Comparison of ENCODE assay signal across 8 cellular contexts in the genomic region with DNA sequence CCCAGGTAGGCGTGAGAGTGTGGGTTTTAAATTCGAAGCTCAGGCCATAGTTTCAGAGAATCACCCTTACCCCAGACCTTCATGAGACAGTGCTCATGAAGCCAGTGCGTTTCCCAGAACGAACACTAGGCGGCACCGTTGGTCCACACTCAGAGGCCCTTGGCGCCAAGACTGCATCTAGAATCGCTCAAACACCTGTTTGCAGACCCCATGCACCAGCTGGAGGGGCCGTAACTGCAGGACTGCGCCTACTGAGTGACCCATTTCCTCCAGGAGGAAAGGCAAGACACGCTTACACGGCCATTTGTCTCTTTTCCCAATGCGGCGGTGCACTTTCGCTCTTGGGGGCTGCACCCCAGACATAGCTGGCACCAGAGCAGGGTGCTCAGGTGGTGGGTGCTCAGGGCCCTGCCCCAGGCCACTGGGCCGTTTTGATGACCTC. TPM values are rescaled to one million over a fixed set of nuclear protein-coding genes. Genes with fewer than 3 reads are reported as not detected.
A peak's percentile ranks its signal among the peaks of the same experiment; 100 is the strongest.
DNase-seq lines count a peak whose midpoint lies in the region; ATAC-seq and TF ChIP-seq lines count a peak whose summit lies in the region.

No MANE protein-coding gene starts in this region.

- no peaks in the 10 kb centered on the region for H3K9me3 ChIP-seq in breast epithelium

- no peaks in the 10 kb centered on the region for H3K4me1 ChIP-seq in breast epithelium

- TF ChIP-seq POLR2A in breast epithelium (IDR thresholded peaks at IDR 0.05): no peak

- H3K36me3 ChIP-seq in breast epithelium: no peaks in the 10 kb centered on the region

- TF ChIP-seq CTCF in GM10266 (IDR thresholded peaks at IDR 0.05; ENCODE audit: control insufficient read depth, insufficient read depth, low read depth, missing control alignments) (peak; percentile 98), WI38 (IDR thresholded peaks at IDR 0.05; ENCODE audit: low read depth, low read length) (peak; percentile 100), breast epithelium (IDR thresholded peaks at IDR 0.05) (peak; percentile 75 to 87 (median 85))

- DNase-seq in GM10266 (ENCODE audit: extremely low spot score) (peak; percentile 76), NCI-H2196 (lab: John Stamatoyannopoulos, UW; ENCODE audit: unreplicated experiment) (peak; percentile 63), breast epithelium (ENCODE audit: low spot score in 2 of 2) (peak; percentile 64 to 75), kidney glomerular epithelial cell (lab: John Stamatoyannopoulos, UW) (peak; percentile 71)
- DNase-seq in stimulated activated CD4-positive, alpha-beta T cell treated with anti-CD3 and anti-CD28 coated beads, Interleukin-2, amount 100 ng/mL, for 4 hours (ENCODE audit: low read depth): peak; percentile 61

- peak; percentile 76 for ATAC-seq in HG02759 (IDR thresholded peaks at IDR 0.05; ENCODE audit: unreplicated experiment)
- no peak for ATAC-seq in GM21717 (IDR thresholded peaks at IDR 0.05; ENCODE audit: unreplicated experiment)

- no peak overlapping the region for H3K4me3 ChIP-seq in WI38 (ENCODE audit: low read depth, low read length)
- H3K4me3 ChIP-seq in breast epithelium: no peak overlapping the region

- H3K27me3 ChIP-seq in breast epithelium: no peaks in the 10 kb centered on the region

- intact Hi-C loops in breast epithelium (cut with DNase I; ENCODE audit: low total_unique reads): no loop called here

- H3K27ac ChIP-seq in breast epithelium: no peak overlapping the region

RNA-seq across cellular contexts. Expression of gene ADGRG5, which starts 34.0 kb away (rescaled TPM):
- 1 to 10 TPM in 1 of 3 donors, under 1 TPM in 1, not detected in 1; 0.66 to 1.0 TPM for total RNA-seq in breast epithelium

RNA-seq across cellular contexts. Expression of gene CCDC102A, which starts 40.1 kb away (rescaled TPM):
- 10 to 100 TPM in 2 of 3 donors, 1 to 10 TPM in 1; 6.7 to 15.1 (median 12.1) TPM for total RNA-seq in breast epithelium

RNA-seq across cellular contexts. Expression of gene ADGRG1, which starts 52.0 kb away (rescaled TPM):
- 10 to 100 TPM in 2 of 3 donors, 1 to 10 TPM in 1; 9.4 to 54.1 (median 34.0) TPM for total RNA-seq in breast epithelium
